In genomic region chr17:30092886-30093285, GRCh38 we compare ENCODE assay signal across 1 cellular context.
TF ChIP-seq lines count a peak whose summit lies in the region.

No MANE protein-coding gene starts in this region.

TF ChIP-seq in SK-N-SH, 30 proteins besides CTCF, POLR2A, EP300 and RAD21 (continued from another document):
- no peak for TF ChIP-seq IRF3 (IDR thresholded peaks at IDR 0.05; ENCODE audit: low read depth, low read length)
- no peak for TF ChIP-seq RCOR1 (IDR thresholded peaks at IDR 0.05; ENCODE audit: low read length)
- TF ChIP-seq MXI1 (IDR thresholded peaks at IDR 0.05; ENCODE audit: low read depth, low read length): no peak
- TF ChIP-seq TCF12 (IDR thresholded peaks at IDR 0.05): no peak
- no peak for TF ChIP-seq FOSL2 (IDR thresholded peaks at IDR 0.05; ENCODE audit: borderline replicate concordance, low read depth)
TF ChIP-seq in SK-N-SH: peak in this region for 0.
